Comparison of ENCODE assay signal across 22 cellular contexts in the genomic region with DNA sequence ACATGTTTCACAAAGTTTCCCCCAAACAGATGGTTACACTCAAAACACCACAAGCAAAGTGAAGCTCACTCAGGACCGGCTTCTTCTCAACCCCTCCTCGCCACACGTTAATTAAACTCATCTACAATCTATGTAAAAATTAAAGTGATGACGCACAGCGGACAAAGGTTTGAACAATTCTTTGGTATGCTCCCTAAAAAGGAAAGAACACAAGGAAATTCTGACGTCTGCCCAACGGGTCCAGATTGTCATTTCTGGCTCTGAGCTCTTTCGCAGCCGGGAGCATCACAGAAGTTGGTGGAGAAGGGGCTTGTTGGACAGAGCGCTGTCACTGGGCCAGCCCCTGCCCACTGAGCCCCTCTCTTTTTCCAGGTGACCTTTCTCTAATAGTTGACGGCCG. TPM values are rescaled to one million over a fixed set of nuclear protein-coding genes. Genes with fewer than 3 reads are reported as not detected.
DNase-seq lines count a peak whose midpoint lies in the region; ATAC-seq and TF ChIP-seq lines count a peak whose summit lies in the region.
"Had no signal": no experiment of that assay in that cellular context is flagged by ENCODE, and none has a peak within 500 bp of the region (broad histone marks: within the 10 kb centered on the region; RNA-seq: fewer than 3 reads in every experiment).

No MANE protein-coding gene starts in this region.

- peak; percentile 61 for DNase-seq in cerebellar cortex (ENCODE audit: low spot score)
- DNase-seq in dorsolateral prefrontal cortex = no peak
- DNase-seq in substantia nigra (lab: John Stamatoyannopoulos, UW) = no peak
- no peak for DNase-seq in upper lobe of right lung
- DNase-seq in GM19238 (ENCODE audit: insufficient read length, low spot score) = no peak
- no peak for DNase-seq in lower leg skin (ENCODE audit: low spot score in 2 of 2)
- DNase-seq in thyroid gland = no peak
- DNase-seq: 8988T; ACHN; BE2C; CD4-positive, alpha-beta memory T cell; CD4-positive, CD25-positive, alpha-beta regulatory T cell; CD8-positive, alpha-beta memory T cell; COR-L47; DMS 273 treated with DMSO at 0.1 percent for 48 hours; DMS153; DMS53; DMS79; DND-41; EL; GF-D8 had no signal

- H3K27ac ChIP-seq in dorsolateral prefrontal cortex (peak overlapping the region in 53 of 59 donors; percentile 3 to 99 (median 73)), substantia nigra (ENCODE audit: low read depth, low read length, poor library complexity, severe bottlenecking) (peak overlapping the region; percentile 68), upper lobe of right lung (no peak overlapping the region), thyroid gland (no peak overlapping the region)
- H3K27ac ChIP-seq: BLaER1 had no signal

- H3K4me1 ChIP-seq in upper lobe of right lung (no peaks in the 10 kb centered on the region), thyroid gland (no peaks in the 10 kb centered on the region)
- H3K4me1 ChIP-seq: BE2C had no signal

- intact Hi-C loops in dorsolateral prefrontal cortex (cut with DNase I) = loop anchor here in 1 of 2 donors (10.0 kb wide), 1 partner anchor 102 kb away; no protein-coding TSS in a partner anchor
- intact Hi-C loops in upper lobe of right lung (cut with DNase I) = no loop called here
- intact Hi-C loops in lower leg skin (cut with DNase I; ENCODE audit: low total_unique reads) = no loop called here
- intact Hi-C loops in thyroid gland (cut with DNase I) = no loop called here

- TF ChIP-seq POLR2A in lower leg skin (IDR thresholded peaks at IDR 0.05) (no peak), thyroid gland (IDR thresholded peaks at IDR 0.05) (no peak)

- no peak for ATAC-seq in upper lobe of right lung

- H3K9me3 ChIP-seq in upper lobe of right lung = peaks cover 4% of the 10 kb centered on the region
- no peaks in the 10 kb centered on the region for H3K9me3 ChIP-seq in thyroid gland
- H3K9me3 ChIP-seq: BE2C had no signal

- H3K36me3 ChIP-seq in upper lobe of right lung (no peaks in the 10 kb centered on the region), thyroid gland (no peaks in the 10 kb centered on the region)
- H3K36me3 ChIP-seq: BE2C, BLaER1 had no signal

- TF ChIP-seq CTCF in dorsolateral prefrontal cortex (IDR thresholded peaks at IDR 0.05 in 54 of 56, conservative IDR thresholded peaks at IDR 0.05 in 2 of 56; ENCODE audit: low read depth in 1 of 56, partially characterized antibody in 56 of 56) = no peak
- no peak for TF ChIP-seq CTCF in upper lobe of right lung (IDR thresholded peaks at IDR 0.05)
- TF ChIP-seq CTCF in lower leg skin (IDR thresholded peaks at IDR 0.05) = no peak
- TF ChIP-seq CTCF in thyroid gland (IDR thresholded peaks at IDR 0.05) = no peak

- no peak overlapping the region for H3K4me3 ChIP-seq in dorsolateral prefrontal cortex
- H3K4me3 ChIP-seq in upper lobe of right lung = no peak overlapping the region
- no peak overlapping the region for H3K4me3 ChIP-seq in lower leg skin (ENCODE audit: low read depth, poor library complexity, severe bottlenecking)
- no peak overlapping the region for H3K4me3 ChIP-seq in thyroid gland (replicated peaks in 1 of 3)
- H3K4me3 ChIP-seq: BLaER1 had no signal

- no peaks in the 10 kb centered on the region for H3K27me3 ChIP-seq in dorsolateral prefrontal cortex
- no peaks in the 10 kb centered on the region for H3K27me3 ChIP-seq in upper lobe of right lung
- H3K27me3 ChIP-seq in thyroid gland = no peaks in the 10 kb centered on the region
- H3K27me3 ChIP-seq: BLaER1 had no signal

- WGBS in lower leg skin, 2 donors = 86 to 88% methylated on average over 12 of the region's 12 CpGs
- WGBS in thyroid gland, 2 donors = 93 to 98% methylated on average over 12 of the region's 12 CpGs

RNA-seq across cellular contexts. Expression of a gene that starts 13.9 kb away (rescaled TPM):
- total RNA-seq in dorsolateral prefrontal cortex (100 to 1,000 TPM in 1 of 120 experiments, 10 to 100 TPM in 119; 40.4 to 101 (median 58.1) TPM), upper lobe of right lung (2.8 TPM), lower leg skin (1 to 10 TPM; 3.1 to 6.9 (median 5.9) TPM), thyroid gland (10 to 100 TPM in 2 of 4 donors, 1 to 10 TPM in 2; 6.8 to 17.5 (median 9.4) TPM)

Comparison
In these comparisons a context has a peak if more than half of its experiments do, and no peak if none do; other contexts are left out.
1. H3K27ac ChIP-seq: peak in dorsolateral prefrontal cortex (53 of 59) and substantia nigra (single experiment); none in upper lobe of right lung (single experiment) and thyroid gland (0 of 3).